In genomic region chr1:212615092-212615470, GRCh38 we compare ENCODE assay signal across 1 cellular context.
TF ChIP-seq lines count a peak whose summit lies in the region.

No MANE protein-coding gene starts in this region.

TF ChIP-seq in K562, 482 proteins besides CTCF, POLR2A, EP300 and RAD21 (continued from another document):
- TF ChIP-seq TFAP4 (CRISPR knock-in tag; IDR thresholded peaks at IDR 0.05; ENCODE audit: borderline replicate concordance) (no peak), OTX1 (CRISPR knock-in tag; IDR thresholded peaks at IDR 0.05) (no peak), ARID3B (CRISPR knock-in tag; IDR thresholded peaks at IDR 0.05; ENCODE audit: borderline replicate concordance) (no peak), PTRF (tag; IDR thresholded peaks at IDR 0.05) (no peak), ZBTB9 (CRISPR knock-in tag; IDR thresholded peaks at IDR 0.05) (no peak), RBFOX2 (IDR thresholded peaks at IDR 0.05; ENCODE audit: low read depth, low read length) (peak; percentile 44; the same call in 1 of the 2 replicates), ZNF354B (CRISPR knock-in tag; IDR thresholded peaks at IDR 0.05) (no peak), ZNF274 (IDR thresholded peaks at IDR 0.05; ENCODE audit: borderline replicate concordance, low read depth, low read length) (no peak), POLR2G (IDR thresholded peaks at IDR 0.05; ENCODE audit: low read depth, low read length) (peak; percentile 10; the same call in 1 of the 2 replicates), ZC3H11A (IDR thresholded peaks at IDR 0.05; ENCODE audit: low read depth, low read length) (no peak), MCM5 (IDR thresholded peaks at IDR 0.05; ENCODE audit: low read depth) (no peak), THAP12 (CRISPR knock-in tag; IDR thresholded peaks at IDR 0.05) (no peak), ZNF507 (tag; conservative IDR thresholded peaks at IDR 0.05) (no peak), MTA1 (IDR thresholded peaks at IDR 0.05; ENCODE audit: borderline replicate concordance) (no peak), ZNF384 (IDR thresholded peaks at IDR 0.05; ENCODE audit: low read depth, low read length) (no peak), ASH1L (IDR thresholded peaks at IDR 0.05; ENCODE audit: borderline replicate concordance, low read depth, partially characterized antibody) (no peak), HOXB6 (CRISPR knock-in tag; IDR thresholded peaks at IDR 0.05; ENCODE audit: borderline replicate concordance) (no peak), CBFB (CRISPR knock-in tag; IDR thresholded peaks at IDR 0.05) (no peak), ZNF318 (IDR thresholded peaks at IDR 0.05; ENCODE audit: borderline replicate concordance in 1 of 2, low read depth in 1 of 2) (no peak), CGGBP1 (CRISPR knock-in tag; IDR thresholded peaks at IDR 0.05) (no peak), NRF1 (conservative IDR thresholded peaks at IDR 0.05 in 1 of 2, IDR thresholded peaks at IDR 0.05 in 1 of 2) (no peak), MTA2 (IDR thresholded peaks at IDR 0.05; ENCODE audit: low read depth) (no peak)
